ENCODE assay signal across 18 cellular contexts in genomic region chr5:139117342-139117884, GRCh38.
"Had no signal": no experiment of that assay in that cellular context is flagged by ENCODE, and none has a peak within 500 bp of the region (broad histone marks: within the 10 kb centered on the region; RNA-seq: fewer than 3 reads in every experiment).

No MANE protein-coding gene starts in this region.

- H3K27me3 ChIP-seq: upper lobe of left lung had no signal

- H3K9me3 ChIP-seq: upper lobe of left lung had no signal

- H3K27ac ChIP-seq: epithelial cell of prostate, upper lobe of left lung had no signal

- FAIRE-seq: islet of Langerhans had no signal

- H3K4me3 ChIP-seq: upper lobe of left lung had no signal

- DNase-seq: activated CD4-positive, alpha-beta memory T cell treated with anti-CD3 and anti-CD28 coated beads, Interleukin-2, amount 10 ng/mL, durations not matched to agents 7 days and 5 days; activated CD4-positive, alpha-beta T cell treated with anti-CD3 and anti-CD28 coated beads for 48 hours; activated CD8-positive, alpha-beta memory T cell treated with anti-CD3 and anti-CD28 coated beads, Interleukin-2, amount 10 ng/mL, durations not matched to agents 7 days and 5 days; activated naive CD4-positive, alpha-beta T cell treated with anti-CD3 and anti-CD28 coated beads for 36 hours; activated T-cell treated with anti-CD3 and anti-CD28 coated beads, Interleukin-2, amount 50 U/mL, for 1 hour; anterior cingulate cortex; endodermal cell; foreskin fibroblast; hippocampal formation; left cardiac atrium; mammary epithelial cell; retina; stimulated activated naive CD8-positive, alpha-beta T cell treated with anti-CD3 and anti-CD28 coated beads, Interleukin-15, Interleukin-2, amounts not matched to agents 100 U/mL and 50 U/mL, for 24 hours; substantia nigra; T-cell; upper lobe of left lung had no signal
